Comparison of ENCODE assay signal across 1 cellular context in genomic region chr11:14584595-14584994, GRCh38.
TF ChIP-seq lines count a peak whose summit lies in the region.

No MANE protein-coding gene starts in this region.

TF ChIP-seq in HepG2, 621 proteins besides CTCF, POLR2A, EP300 and RAD21 (continued from another document and continues in another):
- TF ChIP-seq HNF1B (CRISPR knock-in tag; IDR thresholded peaks at IDR 0.05) (peak; percentile 86), SOX13 (IDR thresholded peaks at IDR 0.05) (no peak), SOX13 (CRISPR knock-in tag; conservative IDR thresholded peaks at IDR 0.05 in 1 of 2, IDR thresholded peaks at IDR 0.05 in 1 of 2) (peak in 1 of 2 experiments; percentile 64; a peak in 2 of 4 replicates), TBX2 (CRISPR knock-in tag; IDR thresholded peaks at IDR 0.05; ENCODE audit: borderline replicate concordance) (peak; percentile 71; the same call in 1 of the 2 replicates), ELF1 (CRISPR knock-in tag; IDR thresholded peaks at IDR 0.05) (peak; percentile 82), NR2F1 (CRISPR knock-in tag; IDR thresholded peaks at IDR 0.05) (peak; percentile 37 to 77; a peak in 3 of 4 replicates), HOXA3 (CRISPR knock-in tag; IDR thresholded peaks at IDR 0.05) (peak; percentile 71), ZBTB26 (CRISPR knock-in tag; IDR thresholded peaks at IDR 0.05; ENCODE audit: borderline replicate concordance) (0 out of 2 replicates have a peak, but pooled peaks have one; percentile 57), ZUFSP (CRISPR knock-in tag; IDR thresholded peaks at IDR 0.05; ENCODE audit: borderline replicate concordance) (no peak), ZNF296 (CRISPR knock-in tag; conservative IDR thresholded peaks at IDR 0.05) (no peak), ZNF331 (CRISPR knock-in tag; IDR thresholded peaks at IDR 0.05) (0 out of 2 replicates have a peak, but pooled peaks have one; percentile 19), ZMYM3 (CRISPR knock-in tag; IDR thresholded peaks at IDR 0.05) (peak; percentile 49; the same call in 1 of the 2 replicates), PITX1 (CRISPR knock-in tag; IDR thresholded peaks at IDR 0.05) (peak; percentile 33; the same call in 1 of the 2 replicates), ZBTB33 (CRISPR knock-in tag; IDR thresholded peaks at IDR 0.05) (0 out of 2 replicates have a peak, but pooled peaks have one; percentile 29), HMGXB3 (CRISPR knock-in tag; IDR thresholded peaks at IDR 0.05; ENCODE audit: borderline replicate concordance) (no peak), HOXA7 (CRISPR knock-in tag; IDR thresholded peaks at IDR 0.05) (no peak), ATF2 (CRISPR knock-in tag; IDR thresholded peaks at IDR 0.05) (0 out of 2 replicates have a peak, but pooled peaks have one; percentile 31), ZNF225 (CRISPR knock-in tag; IDR thresholded peaks at IDR 0.05) (no peak), THRA (CRISPR knock-in tag; IDR thresholded peaks at IDR 0.05; ENCODE audit: borderline replicate concordance) (no peak), ZNF317 (CRISPR knock-in tag; IDR thresholded peaks at IDR 0.05) (peak; percentile 77; the same call in 1 of the 2 replicates), KDM5B (CRISPR knock-in tag; IDR thresholded peaks at IDR 0.05; ENCODE audit: borderline replicate concordance) (no peak), RARA (CRISPR knock-in tag; IDR thresholded peaks at IDR 0.05) (peak; percentile 84), ATF7-NPFF (CRISPR knock-in tag; IDR thresholded peaks at IDR 0.05; ENCODE audit: low read depth) (no peak), ZNF292 (CRISPR knock-in tag; IDR thresholded peaks at IDR 0.05; ENCODE audit: borderline replicate concordance, low read depth) (peak; percentile 93; the same call in 1 of the 2 replicates), ISL2 (CRISPR knock-in tag; IDR thresholded peaks at IDR 0.05) (peak; percentile 72), ZZZ3 (CRISPR knock-in tag; IDR thresholded peaks at IDR 0.05; ENCODE audit: borderline replicate concordance) (no peak), ZNF713 (CRISPR knock-in tag; IDR thresholded peaks at IDR 0.05) (no peak), TOPORS (CRISPR knock-in tag; IDR thresholded peaks at IDR 0.05) (no peak), CCDC6 (CRISPR knock-in tag; IDR thresholded peaks at IDR 0.05) (no peak), TARDBP (CRISPR knock-in tag; IDR thresholded peaks at IDR 0.05) (peak; percentile 85; the same call in 1 of the 2 replicates), MED1 (CRISPR knock-in tag; IDR thresholded peaks at IDR 0.05) (peak; percentile 89), SOX6 (IDR thresholded peaks at IDR 0.05) (no peak), SOX6 (CRISPR knock-in tag; IDR thresholded peaks at IDR 0.05) (peak; percentile 71), FOXJ3 (CRISPR knock-in tag; IDR thresholded peaks at IDR 0.05; ENCODE audit: borderline replicate concordance) (0 out of 2 replicates have a peak, but pooled peaks have one; percentile 25), HIC2 (CRISPR knock-in tag; IDR thresholded peaks at IDR 0.05; ENCODE audit: low read depth) (no peak; the same call in 1 of the 2 replicates), SAP130 (CRISPR knock-in tag; IDR thresholded peaks at IDR 0.05; ENCODE audit: low read depth) (peak; percentile 91), MIXL1 (CRISPR knock-in tag; IDR thresholded peaks at IDR 0.05) (peak; percentile 84), HES4 (CRISPR knock-in tag; IDR thresholded peaks at IDR 0.05; ENCODE audit: borderline replicate concordance) (no peak), SKIL (CRISPR knock-in tag; IDR thresholded peaks at IDR 0.05; ENCODE audit: borderline replicate concordance) (no peak), SRY (CRISPR knock-in tag; IDR thresholded peaks at IDR 0.05) (no peak), HMG20B (CRISPR knock-in tag; conservative IDR thresholded peaks at IDR 0.05) (no peak), NR1H2 (CRISPR knock-in tag; IDR thresholded peaks at IDR 0.05; ENCODE audit: borderline replicate concordance, low read depth) (no peak), PHF21A (CRISPR knock-in tag; IDR thresholded peaks at IDR 0.05) (peak; percentile 73), ZNF644 (CRISPR knock-in tag; IDR thresholded peaks at IDR 0.05; ENCODE audit: low read depth) (0 out of 2 replicates have a peak, but pooled peaks have one; percentile 44), TAF15 (IDR thresholded peaks at IDR 0.05; ENCODE audit: low read depth, low read length, poor library complexity, severe bottlenecking) (no peak), BATF2 (CRISPR knock-in tag; IDR thresholded peaks at IDR 0.05) (no peak)
